ENCODE assay signal across 1 cellular context in the genomic region with DNA sequence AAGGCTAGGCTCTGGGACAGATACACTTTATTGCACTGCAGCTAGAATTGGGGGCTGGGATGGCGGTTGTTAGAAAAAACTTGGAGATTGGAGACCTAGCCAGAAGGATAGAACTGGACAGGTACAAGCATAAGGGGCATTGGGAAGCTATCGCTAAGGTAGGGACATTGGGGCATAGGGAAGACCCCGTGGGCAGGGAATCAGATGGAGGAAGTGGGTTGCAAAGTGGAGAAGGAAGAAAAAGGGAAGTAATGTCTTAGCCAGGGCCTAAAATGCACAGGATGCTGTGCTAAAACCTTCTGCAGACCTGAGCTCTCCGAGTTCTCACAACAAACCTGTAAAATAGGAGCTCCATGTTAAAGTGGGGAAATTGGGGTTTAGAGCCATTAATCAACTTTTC.
TF ChIP-seq lines count a peak whose summit lies in the region.

No MANE protein-coding gene starts in this region.

TF ChIP-seq in GM23338, 12 proteins besides CTCF, POLR2A, EP300 and RAD21 (continued from another document):
- TF ChIP-seq, protein P1, sequence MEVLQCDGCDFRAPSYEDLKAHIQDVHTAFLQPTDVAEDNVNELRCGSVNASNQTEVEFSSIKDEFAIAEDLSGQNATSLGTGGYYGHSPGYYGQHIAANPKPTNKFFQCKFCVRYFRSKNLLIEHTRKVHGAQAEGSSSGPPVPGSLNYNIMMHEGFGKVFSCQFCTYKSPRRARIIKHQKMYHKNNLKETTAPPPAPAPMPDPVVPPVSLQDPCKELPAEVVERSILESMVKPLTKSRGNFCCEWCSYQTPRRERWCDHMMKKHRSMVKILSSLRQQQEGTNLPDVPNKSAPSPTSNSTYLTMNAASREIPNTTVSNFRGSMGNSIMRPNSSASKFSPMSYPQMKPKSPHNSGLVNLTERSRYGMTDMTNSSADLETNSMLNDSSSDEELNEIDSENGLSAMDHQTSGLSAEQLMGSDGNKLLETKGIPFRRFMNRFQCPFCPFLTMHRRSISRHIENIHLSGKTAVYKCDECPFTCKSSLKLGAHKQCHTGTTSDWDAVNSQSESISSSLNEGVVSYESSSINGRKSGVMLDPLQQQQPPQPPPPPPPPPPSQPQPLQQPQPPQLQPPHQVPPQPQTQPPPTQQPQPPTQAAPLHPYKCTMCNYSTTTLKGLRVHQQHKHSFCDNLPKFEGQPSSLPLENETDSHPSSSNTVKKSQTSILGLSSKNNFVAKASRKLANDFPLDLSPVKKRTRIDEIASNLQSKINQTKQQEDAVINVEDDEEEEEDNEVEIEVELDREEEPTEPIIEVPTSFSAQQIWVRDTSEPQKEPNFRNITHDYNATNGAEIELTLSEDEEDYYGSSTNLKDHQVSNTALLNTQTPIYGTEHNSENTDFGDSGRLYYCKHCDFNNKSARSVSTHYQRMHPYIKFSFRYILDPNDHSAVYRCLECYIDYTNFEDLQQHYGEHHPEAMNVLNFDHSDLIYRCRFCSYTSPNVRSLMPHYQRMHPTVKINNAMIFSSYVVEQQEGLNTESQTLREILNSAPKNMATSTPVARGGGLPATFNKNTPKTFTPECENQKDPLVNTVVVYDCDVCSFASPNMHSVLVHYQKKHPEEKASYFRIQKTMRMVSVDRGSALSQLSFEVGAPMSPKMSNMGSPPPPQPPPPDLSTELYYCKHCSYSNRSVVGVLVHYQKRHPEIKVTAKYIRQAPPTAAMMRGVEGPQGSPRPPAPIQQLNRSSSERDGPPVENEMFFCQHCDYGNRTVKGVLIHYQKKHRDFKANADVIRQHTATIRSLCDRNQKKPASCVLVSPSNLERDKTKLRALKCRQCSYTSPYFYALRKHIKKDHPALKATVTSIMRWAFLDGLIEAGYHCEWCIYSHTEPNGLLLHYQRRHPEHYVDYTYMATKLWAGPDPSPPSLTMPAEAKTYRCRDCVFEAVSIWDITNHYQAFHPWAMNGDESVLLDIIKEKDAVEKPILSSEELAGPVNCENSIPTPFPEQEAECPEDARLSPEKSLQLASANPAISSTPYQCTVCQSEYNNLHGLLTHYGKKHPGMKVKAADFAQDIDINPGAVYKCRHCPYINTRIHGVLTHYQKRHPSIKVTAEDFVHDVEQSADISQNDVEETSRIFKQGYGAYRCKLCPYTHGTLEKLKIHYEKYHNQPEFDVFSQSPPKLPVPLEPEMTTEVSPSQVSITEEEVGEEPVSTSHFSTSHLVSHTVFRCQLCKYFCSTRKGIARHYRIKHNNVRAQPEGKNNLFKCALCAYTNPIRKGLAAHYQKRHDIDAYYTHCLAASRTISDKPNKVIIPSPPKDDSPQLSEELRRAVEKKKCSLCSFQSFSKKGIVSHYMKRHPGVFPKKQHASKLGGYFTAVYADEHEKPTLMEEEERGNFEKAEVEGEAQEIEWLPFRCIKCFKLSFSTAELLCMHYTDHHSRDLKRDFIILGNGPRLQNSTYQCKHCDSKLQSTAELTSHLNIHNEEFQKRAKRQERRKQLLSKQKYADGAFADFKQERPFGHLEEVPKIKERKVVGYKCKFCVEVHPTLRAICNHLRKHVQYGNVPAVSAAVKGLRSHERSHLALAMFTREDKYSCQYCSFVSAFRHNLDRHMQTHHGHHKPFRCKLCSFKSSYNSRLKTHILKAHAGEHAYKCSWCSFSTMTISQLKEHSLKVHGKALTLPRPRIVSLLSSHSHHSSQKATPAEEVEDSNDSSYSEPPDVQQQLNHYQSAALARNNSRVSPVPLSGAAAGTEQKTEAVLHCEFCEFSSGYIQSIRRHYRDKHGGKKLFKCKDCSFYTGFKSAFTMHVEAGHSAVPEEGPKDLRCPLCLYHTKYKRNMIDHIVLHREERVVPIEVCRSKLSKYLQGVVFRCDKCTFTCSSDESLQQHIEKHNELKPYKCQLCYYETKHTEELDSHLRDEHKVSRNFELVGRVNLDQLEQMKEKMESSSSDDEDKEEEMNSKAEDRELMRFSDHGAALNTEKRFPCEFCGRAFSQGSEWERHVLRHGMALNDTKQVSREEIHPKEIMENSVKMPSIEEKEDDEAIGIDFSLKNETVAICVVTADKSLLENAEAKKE (CRISPR knock-in tag; IDR thresholded peaks at IDR 0.05) = no peak
- TF ChIP-seq ZNF331 (CRISPR knock-in tag; IDR thresholded peaks at IDR 0.05; ENCODE audit: low read depth) (no peak), NANOG (IDR thresholded peaks at IDR 0.05; ENCODE audit: borderline replicate concordance) (no peak), CREB1 (CRISPR knock-in tag; IDR thresholded peaks at IDR 0.05; ENCODE audit: low read depth) (no peak), ETS1 (IDR thresholded peaks at IDR 0.05) (no peak), EZH2 (IDR thresholded peaks at IDR 0.05; ENCODE audit: low read depth, unreplicated experiment) (no peak)
